ENCODE assay signal across 10 cellular contexts in the genomic region with DNA sequence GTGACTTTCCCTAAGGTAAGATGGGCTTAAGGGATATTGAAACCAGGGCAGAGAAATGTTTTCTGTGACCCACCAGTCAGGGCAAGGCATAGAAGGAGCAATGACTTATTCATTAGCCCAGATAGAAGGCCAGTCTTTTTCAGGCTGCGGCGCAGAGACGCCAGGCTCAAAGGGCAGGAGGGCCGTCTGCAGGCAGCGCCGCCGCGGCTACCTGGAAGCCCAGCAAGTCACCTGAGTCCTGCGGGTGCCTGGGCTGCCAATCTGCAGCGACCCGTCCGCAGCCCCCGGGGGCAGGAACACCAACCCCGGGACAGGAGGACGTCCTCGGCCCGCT. TPM values are rescaled to one million over a fixed set of nuclear protein-coding genes. Genes with fewer than 3 reads are reported as not detected.
DNase-seq lines count a peak whose midpoint lies in the region; ATAC-seq and TF ChIP-seq lines count a peak whose summit lies in the region.
"Had no signal": no experiment of that assay in that cellular context is flagged by ENCODE, and none has a peak within 500 bp of the region (broad histone marks: within the 10 kb centered on the region; RNA-seq: fewer than 3 reads in every experiment).

No MANE protein-coding gene starts in this region.

- POLR2A ChIA-PET in CD4-positive, alpha-beta memory T cell (lab: Charles Lee; ENCODE audit: partially characterized antibody), result no interaction called here

- H3K4me3 ChIP-seq in CD4-positive, alpha-beta memory T cell (ENCODE audit: low read length in 2 of 2), result no peak overlapping the region
- H3K4me3 ChIP-seq in MG63, result peak overlapping the region; percentile 24
- H3K4me3 ChIP-seq in esophagus squamous epithelium, result peak overlapping the region; percentile 32 to 66 (median 44)
- peak overlapping the region; percentile 52 for H3K4me3 ChIP-seq in osteoblast (ENCODE audit: insufficient read depth, low read length)

- ATAC-seq in stimulated activated effector memory CD8-positive, alpha-beta T cell treated with anti-CD3 and anti-CD28 coated beads, Interleukin-12 subunit alpha, Interleukin-12 subunit beta, amount 100 ng/mL, for 72 hours, result no peak

- no peaks in the 10 kb centered on the region for H3K36me3 ChIP-seq in CD4-positive, alpha-beta memory T cell (ENCODE audit: insufficient read depth, low read length)
- H3K36me3 ChIP-seq in MG63 (no peaks in the 10 kb centered on the region), esophagus squamous epithelium (no peaks in the 10 kb centered on the region), osteoblast (ENCODE audit: insufficient read depth, low read length) (no peaks in the 10 kb centered on the region)

- no peak for TF ChIP-seq POLR2A in esophagus squamous epithelium (IDR thresholded peaks at IDR 0.05)

- H3K27ac Mint-ChIP-seq in CD4-positive, alpha-beta memory T cell, result no peak overlapping the region
- no peak overlapping the region for H3K27ac Mint-ChIP-seq in stimulated activated effector memory CD8-positive, alpha-beta T cell treated with anti-CD3 and anti-CD28 coated beads, Interleukin-12 subunit alpha, Interleukin-12 subunit beta, amount 100 ng/mL, for 72 hours

- CTCF ChIA-PET in CD4-positive, alpha-beta memory T cell (lab: Charles Lee; ENCODE audit: partially characterized antibody), result no interaction called here

- intact Hi-C loops in CD4-positive, alpha-beta memory T cell (cut with micrococcal nuclease), result no loop called here
- intact Hi-C loops in esophagus squamous epithelium (cut with DNase I), result no loop called here

- WGBS in esophagus squamous epithelium, 2 donors, result 0 to 4% methylated on average over 1 to 6 of the region's 17 CpGs

- no peaks in the 10 kb centered on the region for H3K9me3 ChIP-seq in CD4-positive, alpha-beta memory T cell (ENCODE audit: control insufficient read depth in 1 of 2, low read length in 2 of 2)
- no peaks in the 10 kb centered on the region for H3K9me3 ChIP-seq in MG63
- H3K9me3 ChIP-seq in esophagus squamous epithelium, result no peaks in the 10 kb centered on the region
- no peaks in the 10 kb centered on the region for H3K9me3 ChIP-seq in osteoblast (ENCODE audit: low read depth, low read length)

- H3K79me2 ChIP-seq in osteoblast (ENCODE audit: insufficient read depth, low read length), result no peaks in the 10 kb centered on the region

- peaks cover 0 to 9% (median 2%) of the 10 kb centered on the region in 4 donors for H3K4me1 Mint-ChIP-seq in CD4-positive, alpha-beta memory T cell
- H3K4me1 Mint-ChIP-seq in stimulated activated effector memory CD8-positive, alpha-beta T cell treated with anti-CD3 and anti-CD28 coated beads, Interleukin-12 subunit alpha, Interleukin-12 subunit beta, amount 100 ng/mL, for 72 hours, result peaks cover 6% of the 10 kb centered on the region

- peaks cover 16% of the 10 kb centered on the region in 2 donors for H3K27me3 Mint-ChIP-seq in CD4-positive, alpha-beta memory T cell

- DNase-seq in CD4-positive, alpha-beta memory T cell, result no peak
- DNase-seq in MG63, result no peak
- no peak for DNase-seq in esophagus squamous epithelium (lab: John Stamatoyannopoulos, UW)
- DNase-seq in osteoblast (ENCODE audit: insufficient read length, low spot score, missing footprints), result no peak
- DNase-seq in HuH-7 (ENCODE audit: low spot score), result no peak
- DNase-seq in NCI-H1417 treated with DMSO at 0.1 percent for 48 hours (lab: John Stamatoyannopoulos, UW), result no peak
- DNase-seq in stimulated activated effector memory CD8-positive, alpha-beta T cell treated with anti-CD3 and anti-CD28 coated beads, Interleukin-12 subunit alpha, Interleukin-12 subunit beta, amount 100 ng/mL, for 72 hours (ENCODE audit: low spot score in 2 of 2), result no peak
- DNase-seq in activated CD4-positive, alpha-beta T cell treated with anti-CD3 and anti-CD28 coated beads for 48 hours, result no peak
- DNase-seq: T-helper 9 cell had no signal

- peaks cover 0 to 28% (median 7%) of the 10 kb centered on the region in 8 donors for H3K9me3 Mint-ChIP-seq in CD4-positive, alpha-beta memory T cell
- peaks cover 9% of the 10 kb centered on the region for H3K9me3 Mint-ChIP-seq in stimulated activated effector memory CD8-positive, alpha-beta T cell treated with anti-CD3 and anti-CD28 coated beads, Interleukin-12 subunit alpha, Interleukin-12 subunit beta, amount 100 ng/mL, for 72 hours

- no peaks in the 10 kb centered on the region for H3K36me3 Mint-ChIP-seq in CD4-positive, alpha-beta memory T cell
- no peaks in the 10 kb centered on the region for H3K36me3 Mint-ChIP-seq in stimulated activated effector memory CD8-positive, alpha-beta T cell treated with anti-CD3 and anti-CD28 coated beads, Interleukin-12 subunit alpha, Interleukin-12 subunit beta, amount 100 ng/mL, for 72 hours

- H3K4me1 ChIP-seq in CD4-positive, alpha-beta memory T cell (ENCODE audit: insufficient read depth, low read length), result no peaks in the 10 kb centered on the region
- H3K4me1 ChIP-seq in esophagus squamous epithelium, result peaks cover 0 to 16% (median 11%) of the 10 kb centered on the region in 3 donors
- H3K4me1 ChIP-seq in osteoblast (ENCODE audit: insufficient read depth, low read length), result peaks cover 3% of the 10 kb centered on the region

- peak overlapping the region; percentile 41 for H2AFZ ChIP-seq in osteoblast (ENCODE audit: low read length)

- no peaks in the 10 kb centered on the region for H4K20me1 ChIP-seq in osteoblast (ENCODE audit: insufficient read depth, low read length)

- H3K27ac ChIP-seq in CD4-positive, alpha-beta memory T cell (ENCODE audit: low read depth, low read length), result no peak overlapping the region
- no peak overlapping the region for H3K27ac ChIP-seq in esophagus squamous epithelium
- no peak overlapping the region for H3K27ac ChIP-seq in osteoblast (ENCODE audit: low read depth, low read length)

- H3K4me3 Mint-ChIP-seq in CD4-positive, alpha-beta memory T cell, result peak overlapping the region in 5 of 8 donors; percentile 32 to 61 (median 59)
- no peak overlapping the region for H3K4me3 Mint-ChIP-seq in stimulated activated effector memory CD8-positive, alpha-beta T cell treated with anti-CD3 and anti-CD28 coated beads, Interleukin-12 subunit alpha, Interleukin-12 subunit beta, amount 100 ng/mL, for 72 hours

- H3K4me2 ChIP-seq in osteoblast (ENCODE audit: insufficient read depth, low read length), result peak overlapping the region; percentile 61

- TF ChIP-seq CTCF in esophagus squamous epithelium (IDR thresholded peaks at IDR 0.05) (no peak), osteoblast (IDR thresholded peaks at IDR 0.05; ENCODE audit: extremely low read depth, low read depth, low read length) (no peak)

- H3K27me3 ChIP-seq in CD4-positive, alpha-beta memory T cell (ENCODE audit: insufficient read depth, low read length), result no peaks in the 10 kb centered on the region
- H3K27me3 ChIP-seq in MG63 (peaks cover 54% of the 10 kb centered on the region), esophagus squamous epithelium (peaks cover 0 to 64% (median 3%) of the 10 kb centered on the region in 4 donors), osteoblast (ENCODE audit: insufficient read depth, low read length) (peaks cover 47% of the 10 kb centered on the region)

RNA-seq across cellular contexts. Expression of a gene that starts 0.3 kb away (rescaled TPM):
- total RNA-seq in CD4-positive, alpha-beta memory T cell, result not detected
- not detected for polyA plus RNA-seq in CD4-positive, alpha-beta memory T cell
- total RNA-seq in MG63 (2014; rRNA removed; shearing (Covaris generic); ENCODE audit: low replicate concordance), result not detected in 2 replicates
- total RNA-seq in esophagus squamous epithelium (under 1 TPM in 1 of 4 donors, not detected in 3; 0.19 TPM), osteoblast (under 0.01 and 0.29 TPM in 2 replicates)
- total RNA-seq: posterior vena cava had no signal

Comparison
In these comparisons a context has a peak if more than half of its experiments do, and no peak if none do; other contexts are left out.
1. H3K4me3 ChIP-seq: peak in MG63 (single experiment), esophagus squamous epithelium (4 of 4) and osteoblast (single experiment); none in CD4-positive, alpha-beta memory T cell (0 of 2).